Comparison of ENCODE assay signal across 1 cellular context in genomic region chr12:120118710-120119097, GRCh38.
TF ChIP-seq lines count a peak whose summit lies in the region.

No MANE protein-coding gene starts in this region.

TF ChIP-seq in H1, 55 proteins besides CTCF, POLR2A, EP300 and RAD21:
- TF ChIP-seq SP4 (IDR thresholded peaks at IDR 0.05; ENCODE audit: low read length) (no peak), SAP30 (IDR thresholded peaks at IDR 0.05; ENCODE audit: insufficient read depth, insufficient replicate concordance, low read length) (no peak), CHD1 (IDR thresholded peaks at IDR 0.05; ENCODE audit: low read depth, low read length) (no peak)
